9 cellular contexts compared by ENCODE assay signal in the genomic region with DNA sequence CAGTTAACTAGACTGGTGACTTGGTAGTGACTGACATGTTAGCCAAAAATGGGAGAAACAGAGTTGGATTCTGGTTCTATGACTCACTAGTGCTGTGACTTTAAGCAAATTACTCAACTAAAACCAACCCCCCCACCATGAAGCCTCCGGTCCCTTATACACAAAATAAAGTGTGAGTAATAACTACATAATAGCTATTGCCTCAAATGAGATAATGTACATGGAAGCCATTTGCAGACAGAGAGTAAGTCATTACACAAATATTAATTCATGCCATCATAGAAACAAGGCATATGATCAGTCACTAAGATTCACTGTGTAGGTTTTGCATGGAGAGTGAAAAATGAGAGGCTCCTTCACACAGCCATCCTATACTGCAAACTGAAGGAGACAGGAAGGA.
DNase-seq lines count a peak whose midpoint lies in the region; ATAC-seq and TF ChIP-seq lines count a peak whose summit lies in the region.
"Had no signal": no experiment of that assay in that cellular context is flagged by ENCODE, and none has a peak within 500 bp of the region (broad histone marks: within the 10 kb centered on the region; RNA-seq: fewer than 3 reads in every experiment).

No MANE protein-coding gene starts in this region.

- peak overlapping the region; percentile 65 for H3K4me3 Mint-ChIP-seq in HFFc6
- H3K4me3 Mint-ChIP-seq in activated naive CD8-positive, alpha-beta T cell treated with anti-CD3 and anti-CD28 coated beads for 36 hours: peak overlapping the region; percentile 19

- H3K27ac Mint-ChIP-seq in HFFc6: peak overlapping the region; percentile 81
- H3K27ac Mint-ChIP-seq in activated naive CD8-positive, alpha-beta T cell treated with anti-CD3 and anti-CD28 coated beads for 36 hours: peak overlapping the region; percentile 94

- H3K4me1 Mint-ChIP-seq in HFFc6 (ENCODE audit: low read depth): peaks cover 69% of the 10 kb centered on the region
- H3K4me1 Mint-ChIP-seq in activated naive CD8-positive, alpha-beta T cell treated with anti-CD3 and anti-CD28 coated beads for 36 hours: peaks cover 75% of the 10 kb centered on the region

- H3K9me3 Mint-ChIP-seq in HFFc6: no peaks in the 10 kb centered on the region
- H3K9me3 Mint-ChIP-seq in activated naive CD8-positive, alpha-beta T cell treated with anti-CD3 and anti-CD28 coated beads for 36 hours: peaks cover 4% of the 10 kb centered on the region

- peak; percentile 66 for DNase-seq in AG20443 (ENCODE audit: low spot score)
- DNase-seq in HFFc6: peak; percentile 91
- no peak for DNase-seq in activated naive CD8-positive, alpha-beta T cell treated with anti-CD3 and anti-CD28 coated beads for 36 hours
- peak; percentile 91 for DNase-seq in kidney tubule cell (ENCODE audit: low spot score)
- no peak for DNase-seq in NOMO-1 treated with dmso at 0.1 percent for 144 hours (lab: John Stamatoyannopoulos, UW; ENCODE audit: unreplicated experiment)
- DNase-seq in NCI-H2171 (lab: John Stamatoyannopoulos, UW): no peak
- DNase-seq: NCI-H2227 treated with DMSO at 0.1 percent for 48 hours had no signal

- peaks cover 18% of the 10 kb centered on the region; the same call in 1 of the 2 replicates for H3K36me3 Mint-ChIP-seq in HFFc6 (ENCODE audit: low read depth)
- H3K36me3 Mint-ChIP-seq in activated naive CD8-positive, alpha-beta T cell treated with anti-CD3 and anti-CD28 coated beads for 36 hours: peaks cover 62% of the 10 kb centered on the region

- H3K27me3 Mint-ChIP-seq in HFFc6 (ENCODE audit: insufficient read depth): no peaks in the 10 kb centered on the region
- H3K27me3 Mint-ChIP-seq in activated naive CD8-positive, alpha-beta T cell treated with anti-CD3 and anti-CD28 coated beads for 36 hours: no peaks in the 10 kb centered on the region

- ATAC-seq in GM18517 (IDR thresholded peaks at IDR 0.05; ENCODE audit: unreplicated experiment) (no peak), GM18519 (IDR thresholded peaks at IDR 0.05; ENCODE audit: low FRiP score, unreplicated experiment) (no peak)

- no peak for TF ChIP-seq CTCF in HFFc6 (IDR thresholded peaks at IDR 0.05)

Comparison
In these comparisons a context has a peak if more than half of its experiments do, and no peak if none do; other contexts are left out.
1. DNase-seq: peak in AG20443 (single experiment), HFFc6 (single experiment) and kidney tubule cell (single experiment); none in activated naive CD8-positive, alpha-beta T cell treated with anti-CD3 and anti-CD28 coated beads for 36 hours (single experiment), NOMO-1 treated with dmso at 0.1 percent for 144 hours (single experiment) and NCI-H2171 (single experiment).